Comparison of ENCODE assay signal across 8 cellular contexts in the genomic region with DNA sequence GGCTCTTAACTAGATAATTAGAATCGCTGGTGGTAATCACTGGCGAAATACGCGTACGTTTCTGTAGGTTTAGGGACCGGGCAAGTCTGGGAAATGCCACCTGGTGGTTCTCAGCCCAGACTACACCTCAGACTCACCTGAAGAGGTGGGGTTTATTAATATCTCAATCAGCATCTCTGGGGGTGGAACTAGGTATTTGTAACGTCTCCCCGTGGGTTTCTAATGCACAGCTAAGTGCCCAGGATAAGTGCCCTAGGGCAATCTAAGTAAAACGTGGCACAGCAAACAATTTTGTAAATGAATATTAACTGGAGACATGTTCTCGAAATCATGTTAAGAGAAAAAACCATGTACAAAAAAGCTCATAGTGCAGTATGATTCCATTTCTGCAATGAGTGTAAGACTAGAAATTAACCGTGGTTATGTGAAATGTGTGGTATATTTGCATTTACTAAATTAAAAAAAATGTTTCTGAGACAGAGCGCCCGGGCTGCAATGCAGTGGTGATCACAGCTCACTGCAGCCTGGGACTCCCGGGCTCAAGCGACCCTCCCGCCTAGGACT. TPM values are rescaled to one million over a fixed set of nuclear protein-coding genes. Genes with fewer than 3 reads are reported as not detected.
DNase-seq lines count a peak whose midpoint lies in the region; ATAC-seq, FAIRE-seq and TF ChIP-seq lines count a peak whose summit lies in the region.

No MANE protein-coding gene starts in this region.

- no peak for TF ChIP-seq RAD21 in GM12878 (IDR thresholded peaks at IDR 0.05; ENCODE audit: insufficient read depth, low read depth, low read length)

- RAD21 ChIA-PET in GM12878 (lab: Charles Lee; ENCODE audit: unreplicated experiment): interaction anchor here (0.8 to 2.9 kb wide), 6 partner anchors 16 to 580 kb away, joined by 3 to 12 read pairs (median 3); a partner anchor contains a TSS

- ATAC-seq in GM19025 (IDR thresholded peaks at IDR 0.05; ENCODE audit: low read depth, unreplicated experiment) (peak; percentile 42), HG03159 (IDR thresholded peaks at IDR 0.05; ENCODE audit: unreplicated experiment) (peak; percentile 48), GM12878 (peak; percentile 61)

- H3K9me3 ChIP-seq in BLaER1 treated with 17β-estradiol and CSF1 and Interleukin-3, amounts not matched to agents 10 nM and 100 nM (replicated peaks in 1 of 11): no peaks in the 10 kb centered on the region
- no peaks in the 10 kb centered on the region for H3K9me3 ChIP-seq in GM12878 (replicated peaks; ENCODE audit: control insufficient read depth, insufficient read depth, low read length)

- H4K20me1 ChIP-seq in BLaER1 treated with 17β-estradiol and CSF1 and Interleukin-3, amounts not matched to agents 10 nM and 100 nM: peaks cover 26 to 40% (median 33%) of the 10 kb centered on the region in 11 experiments; a peak in 20 of 22 replicates
- H4K20me1 ChIP-seq in GM12878 (ENCODE audit: control insufficient read depth, insufficient read depth): no peaks in the 10 kb centered on the region

- TF ChIP-seq CTCF in GM12878 (IDR thresholded peaks at IDR 0.05 in 2 of 3, conservative IDR thresholded peaks at IDR 0.05 in 1 of 3; ENCODE audit: control insufficient read depth in 2 of 3, extremely low read depth in 1 of 3, insufficient read depth in 1 of 3, low read depth in 3 of 3, low read length in 3 of 3): peak; percentile 3 to 31 (median 21); a peak in 2 of 6 replicates

- in situ Hi-C loops in GM12878 (cut with MboI): no loop called here

- H3K4me3 ChIP-seq in BLaER1 treated with 17β-estradiol and CSF1 and Interleukin-3, amounts not matched to agents 10 nM and 100 nM: peak overlapping the region; percentile 53 to 100 (median 97)
- H3K4me3 ChIP-seq in GM12878: peak overlapping the region; percentile 63

- peaks cover 28 to 57% (median 40%) of the 10 kb centered on the region in 10 experiments for H3K4me1 ChIP-seq in BLaER1 treated with 17β-estradiol and CSF1 and Interleukin-3, amounts not matched to agents 10 nM and 100 nM
- H3K4me1 ChIP-seq in GM12878 (ENCODE audit: control insufficient read depth, insufficient read depth, low read length): peaks cover 7% of the 10 kb centered on the region

- POLR2A ChIA-PET in GM12878 (lab: Charles Lee): interaction anchor here (0.7 to 3.1 kb wide), 3 partner anchors 15 to 57 kb away, joined by 3 to 14 read pairs (median 8); a partner anchor contains a TSS

- DNase-seq in NCI-H748 (lab: John Stamatoyannopoulos, UW; ENCODE audit: unreplicated experiment) (peak; percentile 78), GM12878 (ENCODE audit: low read depth, low spot score) (no peak), iPS-NIHi7 (ENCODE audit: extremely low spot score) (peak; percentile 46), amygdala (lab: John Stamatoyannopoulos, UW) (no peak)
- peak; percentile 5 to 18 for DNase-seq in stimulated activated CD4-positive, alpha-beta T cell treated with anti-CD3 and anti-CD28 coated beads, Interleukin-4, amount 100 ng/mL, for 4 hours

- peaks cover 34% of the 10 kb centered on the region for H3K79me2 ChIP-seq in GM12878 (ENCODE audit: control insufficient read depth, insufficient read depth, low read length)

- BruUV-seq in GM12878 (replicated peaks; lab: Mats Ljungman, UMichigan): TSS peak; percentile 89

- H3K4me2 ChIP-seq in BLaER1 treated with 17β-estradiol and CSF1 and Interleukin-3, amounts not matched to agents 10 nM and 100 nM: peak overlapping the region; percentile 65 to 95 (median 81)
- peak overlapping the region; percentile 83 for H3K4me2 ChIP-seq in GM12878 (ENCODE audit: control insufficient read depth, insufficient read depth)

- peak overlapping the region in 10 of 11 experiments; percentile 53 to 99 (median 97); a peak in 20 of 22 replicates for H3K27ac ChIP-seq in BLaER1 treated with 17β-estradiol and CSF1 and Interleukin-3, amounts not matched to agents 10 nM and 100 nM
- peak overlapping the region; percentile 41; the same call in 1 of the 2 replicates for H3K27ac ChIP-seq in GM12878 (ENCODE audit: control insufficient read depth, insufficient read depth)

- 32% methylated on average over 16 of the region's 16 CpGs for WGBS in GM12878 (ENCODE audit: insufficient coverage, insufficient replicate concordance, low lambda C conversion rate, missing lambda C conversion rate)

- peaks cover 0 to 29% (median 14%) of the 10 kb centered on the region in 11 experiments; a peak in 13 of 22 replicates for H3K36me3 ChIP-seq in BLaER1 treated with 17β-estradiol and CSF1 and Interleukin-3, amounts not matched to agents 10 nM and 100 nM
- no peaks in the 10 kb centered on the region for H3K36me3 ChIP-seq in GM12878 (ENCODE audit: control insufficient read depth in 2 of 2, insufficient read depth in 2 of 2, low read length in 1 of 2)

- CTCF ChIA-PET in GM12878 (lab: Yijun Ruan, JAX): interaction anchor here (0.6 to 2.2 kb wide), 6 partner anchors 11 to 245 kb away, joined by 3 to 10 read pairs (median 4); no protein-coding TSS in a partner anchor

- no peak for TF ChIP-seq POLR2A in GM12878 (IDR thresholded peaks at IDR 0.05; ENCODE audit: low read depth, low read length)

- FAIRE-seq in GM12878 (lab: Jason Lieb, UNC): no peak

- H3K9ac ChIP-seq in BLaER1 treated with 17β-estradiol and CSF1 and Interleukin-3, amounts not matched to agents 10 nM and 100 nM: peak overlapping the region; percentile 68 to 100 (median 98)
- peak overlapping the region; percentile 53; the same call in 1 of the 2 replicates for H3K9ac ChIP-seq in GM12878 (ENCODE audit: control insufficient read depth, insufficient read depth, low read length)

- peak overlapping the region; percentile 91 for H2AFZ ChIP-seq in GM12878 (ENCODE audit: control insufficient read depth, low read depth, low read length)

- no peak for TF ChIP-seq EP300 in GM12878 (IDR thresholded peaks at IDR 0.05; ENCODE audit: borderline replicate concordance in 1 of 2, control insufficient read depth in 1 of 2, low read depth in 2 of 2, low read length in 2 of 2)

- no peaks in the 10 kb centered on the region for H3K27me3 ChIP-seq in BLaER1 treated with 17β-estradiol and CSF1 and Interleukin-3, amounts not matched to agents 10 nM and 100 nM
- H3K27me3 ChIP-seq in GM12878 (replicated peaks in 1 of 2; ENCODE audit: control insufficient read depth in 2 of 2, insufficient read depth in 2 of 2, low read length in 1 of 2): no peaks in the 10 kb centered on the region

- intact Hi-C loops in GM12878 (cut with micrococcal nuclease; ENCODE audit: unreplicated experiment): loop anchor here (1.0 to 5.0 kb wide), 2 partner anchors 56 to 240 kb away; a partner anchor contains a TSS

- SMC1A ChIA-PET in GM12878 (lab: Charles Lee; ENCODE audit: uncharacterized antibody, unreplicated experiment): interaction anchor here (0.8 to 2.9 kb wide), 4 partner anchors 16 to 57 kb away, joined by 3 to 17 read pairs (median 8); a partner anchor contains a TSS

TF ChIP-seq in GM12878, 131 proteins besides CTCF, POLR2A, EP300 and RAD21:
- TF ChIP-seq, protein P1, sequence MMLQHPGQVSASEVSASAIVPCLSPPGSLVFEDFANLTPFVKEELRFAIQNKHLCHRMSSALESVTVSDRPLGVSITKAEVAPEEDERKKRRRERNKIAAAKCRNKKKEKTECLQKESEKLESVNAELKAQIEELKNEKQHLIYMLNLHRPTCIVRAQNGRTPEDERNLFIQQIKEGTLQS (IDR thresholded peaks at IDR 0.05; ENCODE audit: borderline replicate concordance, extremely low read depth, low read depth, low read length): no peak
- peak; percentile 60; the same call in 1 of the 3 replicates for TF ChIP-seq POU2F2 (IDR thresholded peaks at IDR 0.05; ENCODE audit: borderline replicate concordance, low read depth, low read length)

RNA-seq across cellular contexts. Expression of a gene that starts 0.8 kb away (rescaled TPM):
- total RNA-seq in GM12878 (2013; cell fraction: nucleolus; rRNA removed): 27.3 and 30.2 TPM in 2 replicates
- total RNA-seq in GM12878 (2014; rRNA removed) (54.2 and 59.0 TPM in 2 replicates), GM12878 (2014; rRNA removed; fragmentation: Illumina TruSeq; extraction: Trizol) (52.5 and 57.8 TPM in 2 replicates), GM12878 (2021) (44.1 and 45.9 TPM in 2 replicates)
- 23.4 TPM for polyA plus RNA-seq in GM12878 (2011; ENCODE audit: low read depth)
- polyA plus RNA-seq in GM12878 (2011; rRNA removed) (85.8 and 111 TPM in 2 replicates), GM12878 (2014; fragmentation: Illumina TruSeq; extraction: Trizol) (97.2 and 135 TPM in 2 replicates), GM12878 (2014; fragmentation: Nextera tagmentation; extraction: Ambion mirVana) (10 to 100 TPM; 10.8 to 15.7 TPM), GM12878 (2014; rRNA removed) (39.2 and 44.1 TPM in 2 replicates), GM12878 (2016; fragmentation: Nextera tagmentation; extraction: Ambion mirVana) (10 to 100 TPM; 47.4 to 53.5 TPM)
- polyA plus RNA-seq in GM12878 (2011; cell fraction: cytosol; rRNA removed): 78.2 and 118 TPM in 2 replicates
- 73.7 and 80.5 TPM in 2 replicates for polyA plus RNA-seq in GM12878 (2011; cell fraction: nucleus; rRNA removed)
- 24.6 and 29.6 TPM in 2 replicates for polyA plus RNA-seq in GM12878 (2012)
- 90.4 and 123 TPM in 2 replicates for polyA minus RNA-seq in GM12878 (2011; rRNA and poly(A)+ RNA removed)
- 26.5 and 35.5 TPM in 2 replicates for polyA minus RNA-seq in GM12878 (2011; cell fraction: cytosol; rRNA and poly(A)+ RNA removed)
- polyA minus RNA-seq in GM12878 (2011; cell fraction: nucleus; rRNA and poly(A)+ RNA removed): 12.6 and 20.3 TPM in 2 replicates

RNA-seq across cellular contexts. Expression of a gene that starts 56.6 kb away (rescaled TPM):
- total RNA-seq in GM12878 (2013; cell fraction: nucleolus; rRNA removed): 177 and 185 TPM in 2 replicates
- total RNA-seq in GM12878 (2014; rRNA removed): 18.0 and 18.2 TPM in 2 replicates
- 16.6 and 18.2 TPM in 2 replicates for total RNA-seq in GM12878 (2014; rRNA removed; fragmentation: Illumina TruSeq; extraction: Trizol)
- 13.9 and 15.6 TPM in 2 replicates for total RNA-seq in GM12878 (2021)
- polyA plus RNA-seq in GM12878 (2011; ENCODE audit: low read depth): 14.2 TPM
- 38.4 and 56.1 TPM in 2 replicates for polyA plus RNA-seq in GM12878 (2011; rRNA removed)
- 14.0 and 18.0 TPM in 2 replicates for polyA plus RNA-seq in GM12878 (2011; cell fraction: cytosol; rRNA removed)
- polyA plus RNA-seq in GM12878 (2011; cell fraction: nucleus; rRNA removed): 35.9 and 42.0 TPM in 2 replicates
- 14.4 and 17.8 TPM in 2 replicates for polyA plus RNA-seq in GM12878 (2012)
- 12.7 and 18.7 TPM in 2 replicates for polyA plus RNA-seq in GM12878 (2014; fragmentation: Illumina TruSeq; extraction: Trizol)
- 1 to 10 TPM; 5.2 to 7.7 TPM for polyA plus RNA-seq in GM12878 (2014; fragmentation: Nextera tagmentation; extraction: Ambion mirVana)
- polyA plus RNA-seq in GM12878 (2014; rRNA removed): 13.9 and 16.0 TPM in 2 replicates
- 10 to 100 TPM; 18.4 to 19.9 TPM for polyA plus RNA-seq in GM12878 (2016; fragmentation: Nextera tagmentation; extraction: Ambion mirVana)
- 21.9 and 26.5 TPM in 2 replicates for polyA minus RNA-seq in GM12878 (2011; rRNA and poly(A)+ RNA removed)
- polyA minus RNA-seq in GM12878 (2011; cell fraction: cytosol; rRNA and poly(A)+ RNA removed): 11.4 and 11.5 TPM in 2 replicates
- polyA minus RNA-seq in GM12878 (2011; cell fraction: nucleus; rRNA and poly(A)+ RNA removed): 26.0 and 37.4 TPM in 2 replicates

Comparison
In these comparisons a context has a peak if more than half of its experiments do, and no peak if none do; other contexts are left out.
1. DNase-seq: peak in NCI-H748 (single experiment), iPS-NIHi7 (single experiment) and stimulated activated CD4-positive, alpha-beta T cell treated with anti-CD3 and anti-CD28 coated beads, Interleukin-4, amount 100 ng/mL, for 4 hours (2 of 2); none in GM12878 (single experiment) and amygdala (0 of 56).
2. Peak in every context shown above with its lines, with median percentiles within 50 percentile points of each other: ATAC-seq.